ENCODE assay signal across 25 cellular contexts in the genomic region with DNA sequence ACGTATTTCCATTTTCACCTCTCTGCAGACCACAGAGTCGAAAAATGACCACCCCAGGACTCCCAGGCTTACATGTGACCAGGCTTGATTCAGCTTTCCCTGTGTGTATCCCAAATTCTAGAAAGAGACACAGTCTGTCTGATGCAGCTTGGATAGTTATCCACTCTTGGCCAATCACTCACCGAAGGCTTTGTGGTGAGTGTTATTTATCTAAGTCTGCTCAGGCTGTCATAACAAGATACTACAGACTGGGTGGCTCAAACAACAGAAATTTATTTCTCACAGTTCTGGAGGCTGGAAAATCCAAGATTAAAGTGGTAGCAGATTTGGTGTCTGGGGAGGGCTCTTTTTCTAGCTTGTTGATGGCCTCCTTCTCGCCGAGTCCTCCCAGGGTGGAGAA.
DNase-seq lines count a peak whose midpoint lies in the region; ATAC-seq, FAIRE-seq and TF ChIP-seq lines count a peak whose summit lies in the region.
"Had no signal": no experiment of that assay in that cellular context is flagged by ENCODE, and none has a peak within 500 bp of the region (broad histone marks: within the 10 kb centered on the region; RNA-seq: fewer than 3 reads in every experiment).

No MANE protein-coding gene starts in this region.

- H3K4me1 ChIP-seq in right lobe of liver (peaks cover 0 to 72% (median 32%) of the 10 kb centered on the region in 4 donors), HepG2 (ENCODE audit: insufficient read depth, low read length) (no peaks in the 10 kb centered on the region), rectal smooth muscle tissue (ENCODE audit: control insufficient read depth, insufficient read depth, low read length) (peaks cover 16% of the 10 kb centered on the region)
- H3K4me1 ChIP-seq: foreskin keratinocyte had no signal

- ATAC-seq in right lobe of liver (peak in 2 of 4 donors; percentile 18 to 40), HepG2 (no peak)
- no peak for ATAC-seq in activated T-helper 17 cell treated with anti-CD3 and anti-CD28 coated beads, Interleukin-2, amount 50 U/mL, for 72 hours (replicated peaks)
- ATAC-seq: foreskin keratinocyte; naive thymus-derived CD4-positive, alpha-beta T cell; Panc1; WTC11 had no signal

- H3K36me3 ChIP-seq in right lobe of liver (peaks cover 0 to 28% (median 16%) of the 10 kb centered on the region in 4 donors), HepG2 (replicated peaks in 1 of 2; ENCODE audit: control insufficient read depth in 1 of 2, insufficient read depth in 2 of 2, low read length in 2 of 2) (no peaks in the 10 kb centered on the region), rectal smooth muscle tissue (ENCODE audit: control insufficient read depth, insufficient read depth, low read length) (no peaks in the 10 kb centered on the region)
- H3K36me3 ChIP-seq: brain microvascular endothelial cell had no signal

- DNase-seq in right lobe of liver (no peak), HepG2 (ENCODE audit: low spot score) (no peak), fibroblast of villous mesenchyme (ENCODE audit: low read depth) (peak; percentile 73), NCI-H748 treated with DMSO at 0.1 percent for 48 hours (lab: John Stamatoyannopoulos, UW) (no peak), NCI-H2171 treated with DMSO at 0.1 percent for 48 hours (lab: John Stamatoyannopoulos, UW) (no peak), midbrain (lab: John Stamatoyannopoulos, UW) (no peak)
- DNase-seq: activated CD4-positive, alpha-beta T cell treated with anti-CD3 and anti-CD28 coated beads, Interleukin-2, amount 10 ng/mL, durations not matched to agents 7 days and 5 days; activated naive CD4-positive, alpha-beta T cell; activated T-cell treated with anti-CD3 and anti-CD28 coated beads, Interleukin-2, amount 50 U/mL, for 24 hours; brain microvascular endothelial cell; effector memory CD4-positive, alpha-beta T cell; erythroblast; foreskin keratinocyte; naive thymus-derived CD4-positive, alpha-beta T cell; NCI-H510A; SHP77; stimulated activated naive CD4-positive, alpha-beta T cell had no signal

- TF ChIP-seq EP300 in HepG2 (IDR thresholded peaks at IDR 0.05; ENCODE audit: low read depth in 2 of 2, low read length in 2 of 2) (no peak), HepG2 (CRISPR knock-in tag; IDR thresholded peaks at IDR 0.05; ENCODE audit: borderline replicate concordance) (no peak)

- no peak for TF ChIP-seq RAD21 in HepG2 (CRISPR knock-in tag; IDR thresholded peaks at IDR 0.05)

- no peak overlapping the region for H3K4me2 ChIP-seq in HepG2 (ENCODE audit: low read depth, low read length)

- no peaks in the 10 kb centered on the region for H3K79me2 ChIP-seq in HepG2 (ENCODE audit: insufficient read depth, low read length)

- no peaks in the 10 kb centered on the region for H3K27me3 Mint-ChIP-seq in activated T-helper 17 cell treated with anti-CD3 and anti-CD28 coated beads, Interleukin-2, amount 50 U/mL, for 72 hours
- H3K27me3 Mint-ChIP-seq: activated T-cell treated with anti-CD3 and anti-CD28 coated beads, Interleukin-2, amount 50 U/mL, for 24 hours had no signal

- H3K27ac ChIP-seq in right lobe of liver (peak overlapping the region in 2 of 3 donors; percentile 1 to 47), HepG2 (ENCODE audit: extremely low read length, insufficient read depth, low read length) (no peak overlapping the region), rectal smooth muscle tissue (ENCODE audit: low read depth, low read length) (peak overlapping the region; percentile 33)
- H3K27ac ChIP-seq: brain microvascular endothelial cell, foreskin keratinocyte had no signal

- TF ChIP-seq CTCF in right lobe of liver (IDR thresholded peaks at IDR 0.05) = no peak
- no peak for TF ChIP-seq CTCF in HepG2 (CRISPR knock-in tag; IDR thresholded peaks at IDR 0.05)
- TF ChIP-seq CTCF in fibroblast of villous mesenchyme (IDR thresholded peaks at IDR 0.05; ENCODE audit: insufficient read depth, low read depth, low read length) = no peak

- no peaks in the 10 kb centered on the region for H4K20me1 ChIP-seq in HepG2 (ENCODE audit: insufficient read depth, low read length)

- no TSS peak for BruUV-seq in HepG2 (replicated peaks; lab: Mats Ljungman, UMichigan)

- H3K27me3 ChIP-seq in right lobe of liver (no peaks in the 10 kb centered on the region), HepG2 (ENCODE audit: control insufficient read depth in 1 of 2, insufficient read depth in 2 of 2, low read length in 2 of 2) (peaks cover 0 to 29% of the 10 kb centered on the region in 2 experiments; a peak in 2 of 5 replicates), rectal smooth muscle tissue (ENCODE audit: control insufficient read depth, insufficient read depth, low read length) (no peaks in the 10 kb centered on the region)
- H3K27me3 ChIP-seq: adrenal gland, hepatocyte had no signal

- no peaks in the 10 kb centered on the region for H3K4me1 Mint-ChIP-seq in activated T-helper 17 cell treated with anti-CD3 and anti-CD28 coated beads, Interleukin-2, amount 50 U/mL, for 72 hours
- H3K4me1 Mint-ChIP-seq: WTC11 had no signal

- no peaks in the 10 kb centered on the region for H3K36me3 Mint-ChIP-seq in activated T-helper 17 cell treated with anti-CD3 and anti-CD28 coated beads, Interleukin-2, amount 50 U/mL, for 72 hours (ENCODE audit: low read depth)
- H3K36me3 Mint-ChIP-seq: WTC11 had no signal

- H3K9me3 ChIP-seq in right lobe of liver = no peaks in the 10 kb centered on the region
- H3K9me3 ChIP-seq in HepG2 (ENCODE audit: low read length) = no peaks in the 10 kb centered on the region
- H3K9me3 ChIP-seq: adrenal gland had no signal

- H3K4me3 ChIP-seq in right lobe of liver = no peak overlapping the region
- H3K4me3 ChIP-seq in HepG2 (replicated peaks in 1 of 3; ENCODE audit: insufficient read depth in 1 of 3, low read depth in 2 of 3, low read length in 3 of 3) = no peak overlapping the region
- H3K4me3 ChIP-seq in fibroblast of villous mesenchyme (ENCODE audit: low read depth, low read length) = no peak overlapping the region
- no peak overlapping the region for H3K4me3 ChIP-seq in rectal smooth muscle tissue (ENCODE audit: low read length)
- H3K4me3 ChIP-seq: adrenal gland, hepatocyte had no signal

- H3K27ac Mint-ChIP-seq in activated T-helper 17 cell treated with anti-CD3 and anti-CD28 coated beads, Interleukin-2, amount 50 U/mL, for 72 hours = no peak overlapping the region
- H3K27ac Mint-ChIP-seq: activated CD4-positive, alpha-beta T cell treated with anti-CD3 and anti-CD28 coated beads, Interleukin-2, amount 10 ng/mL, durations not matched to agents 7 days and 5 days; activated T-cell treated with anti-CD3 and anti-CD28 coated beads, Interleukin-2, amount 50 U/mL, for 24 hours; WTC11 had no signal

- FAIRE-seq in HepG2 (lab: Jason Lieb, UNC) = no peak
- FAIRE-seq: colon, H54 had no signal

- no peak overlapping the region for H3K4me3 Mint-ChIP-seq in activated T-helper 17 cell treated with anti-CD3 and anti-CD28 coated beads, Interleukin-2, amount 50 U/mL, for 72 hours
- H3K4me3 Mint-ChIP-seq: activated CD4-positive, alpha-beta T cell treated with anti-CD3 and anti-CD28 coated beads, Interleukin-2, amount 10 ng/mL, durations not matched to agents 7 days and 5 days; activated T-cell treated with anti-CD3 and anti-CD28 coated beads, Interleukin-2, amount 50 U/mL, for 24 hours; naive thymus-derived CD4-positive, alpha-beta T cell; WTC11 had no signal

- H3K9ac ChIP-seq in HepG2 (ENCODE audit: insufficient read depth, low read depth, low read length) (no peak overlapping the region), rectal smooth muscle tissue (ENCODE audit: low read length) (no peak overlapping the region)

- in situ Hi-C loops in HepG2 (cut with HindIII; ENCODE audit: extremely low pct_ligation_motif_present, low pct_unique_long_range_greater_than_20kb) = no loop called here

- TF ChIP-seq POLR2A in right lobe of liver (IDR thresholded peaks at IDR 0.05) = no peak
- no peak for TF ChIP-seq POLR2A in HepG2 (IDR thresholded peaks at IDR 0.05; ENCODE audit: insufficient read depth in 1 of 2, low read depth in 2 of 2, low read length in 2 of 2)

- 58% methylated on average over 3 of the region's 5 CpGs for WGBS in right lobe of liver (ENCODE audit: insufficient coverage, low coverage, low lambda C conversion rate, missing lambda C conversion rate)
- WGBS in HepG2 (ENCODE audit: low lambda C conversion rate) = 29% methylated on average over 5 of the region's 5 CpGs

- H3K9me3 Mint-ChIP-seq in activated T-helper 17 cell treated with anti-CD3 and anti-CD28 coated beads, Interleukin-2, amount 50 U/mL, for 72 hours = no peaks in the 10 kb centered on the region
- H3K9me3 Mint-ChIP-seq: activated CD4-positive, alpha-beta T cell treated with anti-CD3 and anti-CD28 coated beads, Interleukin-2, amount 10 ng/mL, durations not matched to agents 7 days and 5 days; activated T-cell treated with anti-CD3 and anti-CD28 coated beads, Interleukin-2, amount 50 U/mL, for 24 hours; naive thymus-derived CD4-positive, alpha-beta T cell had no signal

- no peak overlapping the region for H2AFZ ChIP-seq in HepG2 (ENCODE audit: low read length)
- H2AFZ ChIP-seq: hepatocyte had no signal

- CTCF ChIA-PET in HepG2 (lab: Yijun Ruan, JAX; ENCODE audit: low intra/inter-chr PET ratio, low total read pairs) = no interaction called here

- intact Hi-C loops in right lobe of liver (cut with DNase I) = no loop called here
- intact Hi-C loops in HepG2 (cut with micrococcal nuclease; ENCODE audit: unreplicated experiment) = no loop called here

- POLR2A ChIA-PET in HepG2 (lab: Yijun Ruan, JAX) = no interaction called here

TF ChIP-seq in HepG2, 621 proteins besides CTCF, POLR2A, EP300 and RAD21:
- TF ChIP-seq CBX1 (IDR thresholded peaks at IDR 0.05; ENCODE audit: low read depth) = no peak
- TF ChIP-seq, protein P1, sequence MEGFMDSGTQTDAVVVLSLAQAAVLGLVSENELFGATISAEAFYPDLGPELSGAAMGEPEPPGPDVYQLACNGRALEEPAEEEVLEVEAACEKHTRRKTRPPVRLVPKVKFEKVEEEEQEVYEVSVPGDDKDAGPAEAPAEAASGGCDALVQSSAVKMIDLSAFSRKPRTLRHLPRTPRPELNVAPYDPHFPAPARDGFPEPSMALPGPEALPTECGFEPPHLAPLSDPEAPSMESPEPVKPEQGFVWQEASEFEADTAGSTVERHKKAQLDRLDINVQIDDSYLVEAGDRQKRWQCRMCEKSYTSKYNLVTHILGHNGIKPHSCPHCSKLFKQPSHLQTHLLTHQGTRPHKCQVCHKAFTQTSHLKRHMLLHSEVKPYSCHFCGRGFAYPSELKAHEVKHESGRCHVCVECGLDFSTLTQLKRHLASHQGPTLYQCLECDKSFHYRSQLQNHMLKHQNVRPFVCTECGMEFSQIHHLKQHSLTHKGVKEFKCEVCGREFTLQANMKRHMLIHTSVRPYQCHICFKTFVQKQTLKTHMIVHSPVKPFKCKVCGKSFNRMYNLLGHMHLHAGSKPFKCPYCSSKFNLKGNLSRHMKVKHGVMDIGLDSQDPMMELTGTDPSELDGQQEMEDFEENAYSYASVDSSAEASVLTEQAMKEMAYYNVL (CRISPR knock-in tag; IDR thresholded peaks at IDR 0.05; ENCODE audit: borderline replicate concordance) = no peak
- no peak for TF ChIP-seq SOX13 (IDR thresholded peaks at IDR 0.05)
- no peak for TF ChIP-seq SOX13 (CRISPR knock-in tag; conservative IDR thresholded peaks at IDR 0.05 in 1 of 2, IDR thresholded peaks at IDR 0.05 in 1 of 2)
- TF ChIP-seq ZNF446 (CRISPR knock-in tag; IDR thresholded peaks at IDR 0.05) = no peak
